ENCODE assay signal across 1 cellular context in genomic region chr2:43269074-43269572, GRCh38.
A peak's percentile ranks its signal among the peaks of the same experiment; 100 is the strongest.
TF ChIP-seq lines count a peak whose summit lies in the region.

No MANE protein-coding gene starts in this region.

TF ChIP-seq in K562, 482 proteins besides CTCF, POLR2A, EP300 and RAD21 (continued from another document and continues in another):
- TF ChIP-seq, protein P1, sequence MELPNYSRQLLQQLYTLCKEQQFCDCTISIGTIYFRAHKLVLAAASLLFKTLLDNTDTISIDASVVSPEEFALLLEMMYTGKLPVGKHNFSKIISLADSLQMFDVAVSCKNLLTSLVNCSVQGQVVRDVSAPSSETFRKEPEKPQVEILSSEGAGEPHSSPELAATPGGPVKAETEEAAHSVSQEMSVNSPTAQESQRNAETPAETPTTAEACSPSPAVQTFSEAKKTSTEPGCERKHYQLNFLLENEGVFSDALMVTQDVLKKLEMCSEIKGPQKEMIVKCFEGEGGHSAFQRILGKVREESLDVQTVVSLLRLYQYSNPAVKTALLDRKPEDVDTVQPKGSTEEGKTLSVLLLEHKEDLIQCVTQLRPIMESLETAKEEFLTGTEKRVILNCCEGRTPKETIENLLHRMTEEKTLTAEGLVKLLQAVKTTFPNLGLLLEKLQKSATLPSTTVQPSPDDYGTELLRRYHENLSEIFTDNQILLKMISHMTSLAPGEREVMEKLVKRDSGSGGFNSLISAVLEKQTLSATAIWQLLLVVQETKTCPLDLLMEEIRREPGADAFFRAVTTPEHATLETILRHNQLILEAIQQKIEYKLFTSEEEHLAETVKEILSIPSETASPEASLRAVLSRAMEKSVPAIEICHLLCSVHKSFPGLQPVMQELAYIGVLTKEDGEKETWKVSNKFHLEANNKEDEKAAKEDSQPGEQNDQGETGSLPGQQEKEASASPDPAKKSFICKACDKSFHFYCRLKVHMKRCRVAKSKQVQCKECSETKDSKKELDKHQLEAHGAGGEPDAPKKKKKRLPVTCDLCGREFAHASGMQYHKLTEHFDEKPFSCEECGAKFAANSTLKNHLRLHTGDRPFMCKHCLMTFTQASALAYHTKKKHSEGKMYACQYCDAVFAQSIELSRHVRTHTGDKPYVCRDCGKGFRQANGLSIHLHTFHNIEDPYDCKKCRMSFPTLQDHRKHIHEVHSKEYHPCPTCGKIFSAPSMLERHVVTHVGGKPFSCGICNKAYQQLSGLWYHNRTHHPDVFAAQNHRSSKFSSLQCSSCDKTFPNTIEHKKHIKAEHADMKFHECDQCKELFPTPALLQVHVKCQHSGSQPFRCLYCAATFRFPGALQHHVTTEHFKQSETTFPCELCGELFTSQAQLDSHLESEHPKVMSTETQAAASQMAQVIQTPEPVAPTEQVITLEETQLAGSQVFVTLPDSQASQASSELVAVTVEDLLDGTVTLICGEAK (IDR thresholded peaks at IDR 0.05) = no peak
- TF ChIP-seq, protein P1 (CRISPR knock-in tag; IDR thresholded peaks at IDR 0.05) = no peak
- TF ChIP-seq, protein P2, sequence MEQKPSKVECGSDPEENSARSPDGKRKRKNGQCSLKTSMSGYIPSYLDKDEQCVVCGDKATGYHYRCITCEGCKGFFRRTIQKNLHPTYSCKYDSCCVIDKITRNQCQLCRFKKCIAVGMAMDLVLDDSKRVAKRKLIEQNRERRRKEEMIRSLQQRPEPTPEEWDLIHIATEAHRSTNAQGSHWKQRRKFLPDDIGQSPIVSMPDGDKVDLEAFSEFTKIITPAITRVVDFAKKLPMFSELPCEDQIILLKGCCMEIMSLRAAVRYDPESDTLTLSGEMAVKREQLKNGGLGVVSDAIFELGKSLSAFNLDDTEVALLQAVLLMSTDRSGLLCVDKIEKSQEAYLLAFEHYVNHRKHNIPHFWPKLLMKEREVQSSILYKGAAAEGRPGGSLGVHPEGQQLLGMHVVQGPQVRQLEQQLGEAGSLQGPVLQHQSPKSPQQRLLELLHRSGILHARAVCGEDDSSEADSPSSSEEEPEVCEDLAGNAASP (IDR thresholded peaks at IDR 0.05) = no peak
- no peak for TF ChIP-seq E2F6 (IDR thresholded peaks at IDR 0.05; ENCODE audit: borderline replicate concordance in 1 of 2, extremely low read depth in 1 of 2, insufficient read depth in 1 of 2, insufficient read length in 1 of 2, low read depth in 1 of 2, low read length in 1 of 2, poor library complexity in 1 of 2, severe bottlenecking in 1 of 2)
- no peak for TF ChIP-seq ZNF24 (IDR thresholded peaks at IDR 0.05)
- no peak for TF ChIP-seq RAD51 (IDR thresholded peaks at IDR 0.05; ENCODE audit: borderline replicate concordance, low read depth)
- TF ChIP-seq TAF1 (IDR thresholded peaks at IDR 0.05; ENCODE audit: control insufficient read depth, extremely low read depth, insufficient read depth, low read length, severe bottlenecking) = no peak
- TF ChIP-seq KDM1A (IDR thresholded peaks at IDR 0.05) = no peak
- no peak for TF ChIP-seq NR2C2 (CRISPR knock-in tag; IDR thresholded peaks at IDR 0.05)
- TF ChIP-seq NR2C2 (tag; IDR thresholded peaks at IDR 0.05) = peak; percentile 43; the same call in 1 of the 2 replicates
- TF ChIP-seq NFIX (CRISPR knock-in tag; IDR thresholded peaks at IDR 0.05; ENCODE audit: low read depth) = no peak
- TF ChIP-seq ZNF668 (CRISPR knock-in tag; IDR thresholded peaks at IDR 0.05) = no peak
- no peak for TF ChIP-seq ILF3 (IDR thresholded peaks at IDR 0.05; ENCODE audit: borderline replicate concordance)
- no peak for TF ChIP-seq ZNF224 (CRISPR knock-in tag; IDR thresholded peaks at IDR 0.05)
- no peak for TF ChIP-seq NEUROD1 (IDR thresholded peaks at IDR 0.05; ENCODE audit: borderline replicate concordance, low read depth, low read length, partially characterized antibody)
- no peak for TF ChIP-seq ZNF133 (CRISPR knock-in tag; IDR thresholded peaks at IDR 0.05)
- TF ChIP-seq, protein P3, sequence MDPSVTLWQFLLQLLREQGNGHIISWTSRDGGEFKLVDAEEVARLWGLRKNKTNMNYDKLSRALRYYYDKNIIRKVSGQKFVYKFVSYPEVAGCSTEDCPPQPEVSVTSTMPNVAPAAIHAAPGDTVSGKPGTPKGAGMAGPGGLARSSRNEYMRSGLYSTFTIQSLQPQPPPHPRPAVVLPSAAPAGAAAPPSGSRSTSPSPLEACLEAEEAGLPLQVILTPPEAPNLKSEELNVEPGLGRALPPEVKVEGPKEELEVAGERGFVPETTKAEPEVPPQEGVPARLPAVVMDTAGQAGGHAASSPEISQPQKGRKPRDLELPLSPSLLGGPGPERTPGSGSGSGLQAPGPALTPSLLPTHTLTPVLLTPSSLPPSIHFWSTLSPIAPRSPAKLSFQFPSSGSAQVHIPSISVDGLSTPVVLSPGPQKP (CRISPR knock-in tag; IDR thresholded peaks at IDR 0.05) = no peak
- TF ChIP-seq FOXA3 (CRISPR knock-in tag; conservative IDR thresholded peaks at IDR 0.05 in 1 of 2, IDR thresholded peaks at IDR 0.05 in 1 of 2) = no peak; a peak in 1 of 4 replicates
- no peak for TF ChIP-seq ZNF699 (CRISPR knock-in tag; IDR thresholded peaks at IDR 0.05; ENCODE audit: insufficient replicate concordance)
- no peak for TF ChIP-seq SMARCB1 (IDR thresholded peaks at IDR 0.05; ENCODE audit: insufficient read length, low read depth)
- TF ChIP-seq, protein P4, sequence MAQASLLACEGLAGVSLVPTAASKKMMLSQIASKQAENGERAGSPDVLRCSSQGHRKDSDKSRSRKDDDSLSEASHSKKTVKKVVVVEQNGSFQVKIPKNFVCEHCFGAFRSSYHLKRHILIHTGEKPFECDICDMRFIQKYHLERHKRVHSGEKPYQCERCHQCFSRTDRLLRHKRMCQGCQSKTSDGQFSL (CRISPR knock-in tag; IDR thresholded peaks at IDR 0.05) = no peak
- TF ChIP-seq, protein P4 (tag; IDR thresholded peaks at IDR 0.05) = no peak
- TF ChIP-seq GABPB1 (CRISPR knock-in tag; IDR thresholded peaks at IDR 0.05) = 0 out of 2 replicates have a peak, but pooled peaks have one; percentile 7
- no peak for TF ChIP-seq TFE3 (CRISPR knock-in tag; IDR thresholded peaks at IDR 0.05)
- TF ChIP-seq PURB (CRISPR knock-in tag; IDR thresholded peaks at IDR 0.05; ENCODE audit: low read depth) = no peak
- peak; percentile 82 for TF ChIP-seq RFX1 (IDR thresholded peaks at IDR 0.05)
- TF ChIP-seq ATF7 (IDR thresholded peaks at IDR 0.05) = no peak
- TF ChIP-seq EZH2 (IDR thresholded peaks at IDR 0.05; ENCODE audit: borderline replicate concordance, low read depth, low read length) = no peak
- TF ChIP-seq ZC3H8 (IDR thresholded peaks at IDR 0.05) = no peak
- no peak for TF ChIP-seq KAT7 (CRISPR knock-in tag; IDR thresholded peaks at IDR 0.05; ENCODE audit: borderline replicate concordance)
- no peak for TF ChIP-seq ESRRA (IDR thresholded peaks at IDR 0.05; ENCODE audit: borderline replicate concordance, low read depth)
- TF ChIP-seq CCNT2 (IDR thresholded peaks at IDR 0.05; ENCODE audit: borderline replicate concordance, extremely low read depth, insufficient read length, low read depth, low read length) = no peak
- no peak for TF ChIP-seq CREBBP (IDR thresholded peaks at IDR 0.05; ENCODE audit: low read depth, low read length)
- no peak for TF ChIP-seq MCM2 (IDR thresholded peaks at IDR 0.05; ENCODE audit: low read depth)
- no peak for TF ChIP-seq ZNF174 (CRISPR knock-in tag; IDR thresholded peaks at IDR 0.05)
- no peak for TF ChIP-seq RBM34 (IDR thresholded peaks at IDR 0.05; ENCODE audit: borderline replicate concordance, insufficient read depth, low read length)
- no peak for TF ChIP-seq NR2C1 (IDR thresholded peaks at IDR 0.05)
- peak; percentile 62 for TF ChIP-seq NR2C1 (tag; IDR thresholded peaks at IDR 0.05)
- TF ChIP-seq CEBPG (CRISPR knock-in tag; IDR thresholded peaks at IDR 0.05) = peak; percentile 73; the same call in 1 of the 2 replicates
- TF ChIP-seq CEBPG (tag; conservative IDR thresholded peaks at IDR 0.05 in 1 of 2, IDR thresholded peaks at IDR 0.05 in 1 of 2) = no peak; a peak in 1 of 4 replicates
- TF ChIP-seq HDAC3 (IDR thresholded peaks at IDR 0.05; ENCODE audit: borderline replicate concordance, partially characterized antibody) = no peak
- TF ChIP-seq CBX5 (IDR thresholded peaks at IDR 0.05; ENCODE audit: borderline replicate concordance, low read depth) = no peak
- TF ChIP-seq CXXC5 (CRISPR knock-in tag; IDR thresholded peaks at IDR 0.05) = no peak
- TF ChIP-seq ZNF76 (CRISPR knock-in tag; IDR thresholded peaks at IDR 0.05; ENCODE audit: borderline replicate concordance) = no peak
- TF ChIP-seq GATA2 (CRISPR knock-in tag; IDR thresholded peaks at IDR 0.05) = peak; percentile 24; the same call in 1 of the 2 replicates
- TF ChIP-seq, protein P5, sequence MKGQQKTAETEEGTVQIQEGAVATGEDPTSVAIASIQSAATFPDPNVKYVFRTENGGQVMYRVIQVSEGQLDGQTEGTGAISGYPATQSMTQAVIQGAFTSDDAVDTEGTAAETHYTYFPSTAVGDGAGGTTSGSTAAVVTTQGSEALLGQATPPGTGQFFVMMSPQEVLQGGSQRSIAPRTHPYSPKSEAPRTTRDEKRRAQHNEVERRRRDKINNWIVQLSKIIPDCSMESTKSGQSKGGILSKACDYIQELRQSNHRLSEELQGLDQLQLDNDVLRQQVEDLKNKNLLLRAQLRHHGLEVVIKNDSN (CRISPR knock-in tag; IDR thresholded peaks at IDR 0.05) = no peak
- TF ChIP-seq NFE2L1 (tag; IDR thresholded peaks at IDR 0.05; ENCODE audit: borderline replicate concordance, low read depth) = no peak
- no peak for TF ChIP-seq HOXB6 (CRISPR knock-in tag; IDR thresholded peaks at IDR 0.05; ENCODE audit: borderline replicate concordance)
- TF ChIP-seq CSDE1 (IDR thresholded peaks at IDR 0.05) = no peak
- no peak for TF ChIP-seq FOXM1 (IDR thresholded peaks at IDR 0.05; ENCODE audit: low read depth)
- no peak for TF ChIP-seq FOXM1 (CRISPR knock-in tag; IDR thresholded peaks at IDR 0.05; ENCODE audit: low read depth)
- TF ChIP-seq ASH1L (IDR thresholded peaks at IDR 0.05; ENCODE audit: borderline replicate concordance, low read depth, partially characterized antibody) = no peak
- TF ChIP-seq ZBTB34 (CRISPR knock-in tag; IDR thresholded peaks at IDR 0.05) = no peak
- TF ChIP-seq MAFF (IDR thresholded peaks at IDR 0.05; ENCODE audit: low read length) = no peak
- TF ChIP-seq SMAD1 (IDR thresholded peaks at IDR 0.05; ENCODE audit: low read depth, low read length, partially characterized antibody) = no peak
- TF ChIP-seq ZNF121 (CRISPR knock-in tag; conservative IDR thresholded peaks at IDR 0.05) = no peak
- no peak for TF ChIP-seq HDAC1 (IDR thresholded peaks at IDR 0.05)
- TF ChIP-seq MTF1 (CRISPR knock-in tag; IDR thresholded peaks at IDR 0.05; ENCODE audit: borderline replicate concordance) = no peak
- TF ChIP-seq FOSL1 (tag; conservative IDR thresholded peaks at IDR 0.05) = 0 out of 2 replicates have a peak, but pooled peaks have one; percentile 29
- no peak for TF ChIP-seq PHTF2 (CRISPR knock-in tag; IDR thresholded peaks at IDR 0.05)
- no peak for TF ChIP-seq ZZZ3 (IDR thresholded peaks at IDR 0.05)
- no peak for TF ChIP-seq ZEB2 (IDR thresholded peaks at IDR 0.05)
